8 cellular contexts compared by ENCODE assay signal in genomic region chr2:130336877-130337734, GRCh38. TPM values are rescaled to one million over a fixed set of nuclear protein-coding genes. Genes with fewer than 3 reads are reported as not detected.
DNase-seq lines count a peak whose midpoint lies in the region; ATAC-seq, FAIRE-seq and TF ChIP-seq lines count a peak whose summit lies in the region.

No MANE protein-coding gene starts in this region.

- peaks cover 0 to 4% of the 10 kb centered on the region in 2 experiments for H3K36me3 ChIP-seq in endothelial cell of umbilical vein (ENCODE audit: control insufficient read depth in 2 of 2, extremely low read depth in 1 of 2, insufficient read depth in 2 of 2, low read length in 2 of 2)

- in situ Hi-C loops in GM18951 (cut with MboI; ENCODE audit: low sequenced_read_pairs, unreplicated experiment) = loop anchor here (25.0 kb wide), 2 partner anchors 150 to 400 kb away; partner anchors contain the start of genes MZT2B, SMPD4 and TUBA3E

- peaks cover 6% of the 10 kb centered on the region for H3K27me3 Mint-ChIP-seq in activated CD4-positive, alpha-beta memory T cell treated with anti-CD3 and anti-CD28 coated beads, Interleukin-2, amount 10 ng/mL, durations not matched to agents 7 days and 5 days
- peaks cover 6 to 13% of the 10 kb centered on the region in 2 donors for H3K27me3 Mint-ChIP-seq in stimulated activated naive B cell treated with anti-CD40 and anti-IgM and Interleukin-4, amounts not matched to agents 10 μg/mL and 1 μg/mL and 100 μg/mL, for 72 hours

- DNase-seq in NCI-H2196 (lab: John Stamatoyannopoulos, UW; ENCODE audit: unreplicated experiment) (peak; percentile 49), endothelial cell of umbilical vein (ENCODE audit: low read depth, low spot score) (peak; percentile 91), medulla oblongata (ENCODE audit: extremely low spot score) (peak; percentile 15), NOMO-1 (lab: John Stamatoyannopoulos, UW; ENCODE audit: unreplicated experiment in 2 of 2) (no peak)
- peak; percentile 73 for DNase-seq in activated CD4-positive, alpha-beta memory T cell treated with anti-CD3 and anti-CD28 coated beads, Interleukin-2, amount 10 ng/mL, durations not matched to agents 7 days and 5 days
- DNase-seq in stimulated activated naive B cell treated with anti-CD40 and anti-IgM and Interleukin-4, amounts not matched to agents 10 μg/mL and 1 μg/mL and 100 μg/mL, for 72 hours = no peak

- dilution Hi-C loops in endothelial cell of umbilical vein (cut with MboI; ENCODE audit: extremely low pct_ligation_motif_present, low sequenced_read_pairs) = no loop called here

- H3K79me2 ChIP-seq in endothelial cell of umbilical vein (ENCODE audit: control insufficient read depth, insufficient read depth, low read length) = no peaks in the 10 kb centered on the region

- H3K9me3 ChIP-seq in endothelial cell of umbilical vein (replicated peaks; ENCODE audit: control insufficient read depth, insufficient read depth, low read length) = no peaks in the 10 kb centered on the region

- intact Hi-C loops in endothelial cell of umbilical vein (cut with micrococcal nuclease) = loop anchor here (1.0 to 10.0 kb wide), 3 partner anchors 92 to 1602 kb away; partner anchors contain the start of gene SMPD4

- TF ChIP-seq POLR2A in GM18951 (IDR thresholded peaks at IDR 0.05; ENCODE audit: extremely low read depth, insufficient read depth, insufficient read length) = peak; percentile 68
- peak; percentile 87 for TF ChIP-seq POLR2A in endothelial cell of umbilical vein (IDR thresholded peaks at IDR 0.05; ENCODE audit: low read depth, low read length)

- TF ChIP-seq CTCF in endothelial cell of umbilical vein (IDR thresholded peaks at IDR 0.05; ENCODE audit: extremely low read depth in 1 of 2, insufficient read depth in 1 of 2, low read depth in 1 of 2, low read length in 2 of 2) = no peak

- no peak overlapping the region for H3K9ac ChIP-seq in endothelial cell of umbilical vein (replicated peaks; ENCODE audit: extremely low read depth, insufficient read depth, low read length)

- H3K9me1 ChIP-seq in endothelial cell of umbilical vein (replicated peaks; ENCODE audit: control insufficient read depth, extremely low read depth, insufficient read depth, low read length) = no peaks in the 10 kb centered on the region

- H3K4me3 ChIP-seq in endothelial cell of umbilical vein (replicated peaks in 1 of 3; ENCODE audit: insufficient read depth in 1 of 3, low read depth in 1 of 3, low read length in 3 of 3) = peak overlapping the region; percentile 4 to 35 (median 29)

- peaks cover 31% of the 10 kb centered on the region for H3K36me3 Mint-ChIP-seq in activated CD4-positive, alpha-beta memory T cell treated with anti-CD3 and anti-CD28 coated beads, Interleukin-2, amount 10 ng/mL, durations not matched to agents 7 days and 5 days (ENCODE audit: low read depth)
- peaks cover 18 to 34% of the 10 kb centered on the region in 2 donors for H3K36me3 Mint-ChIP-seq in stimulated activated naive B cell treated with anti-CD40 and anti-IgM and Interleukin-4, amounts not matched to agents 10 μg/mL and 1 μg/mL and 100 μg/mL, for 72 hours

- H2AFZ ChIP-seq in endothelial cell of umbilical vein (ENCODE audit: low read depth, low read length) = peak overlapping the region; percentile 87

- no TSS peak for BruUV-seq in endothelial cell of umbilical vein (replicated peaks; lab: Mats Ljungman, UMichigan)

- H3K4me1 Mint-ChIP-seq in activated CD4-positive, alpha-beta memory T cell treated with anti-CD3 and anti-CD28 coated beads, Interleukin-2, amount 10 ng/mL, durations not matched to agents 7 days and 5 days = peaks cover 36% of the 10 kb centered on the region
- H3K4me1 Mint-ChIP-seq in stimulated activated naive B cell treated with anti-CD40 and anti-IgM and Interleukin-4, amounts not matched to agents 10 μg/mL and 1 μg/mL and 100 μg/mL, for 72 hours = peaks cover 18 to 25% of the 10 kb centered on the region in 2 donors

- H3K27me3 ChIP-seq in endothelial cell of umbilical vein (ENCODE audit: control insufficient read depth in 2 of 2, insufficient read depth in 2 of 2, low read length in 2 of 2) = peaks cover 3 to 4% of the 10 kb centered on the region in 2 experiments

- peak overlapping the region; percentile 68 for H3K4me2 ChIP-seq in endothelial cell of umbilical vein (ENCODE audit: insufficient read depth, low read length)

- H4K20me1 ChIP-seq in endothelial cell of umbilical vein (replicated peaks; ENCODE audit: control insufficient read depth, extremely low read depth, insufficient read depth, low read length) = no peaks in the 10 kb centered on the region

- no peak for ATAC-seq in stimulated activated naive B cell treated with anti-CD40 and anti-IgM and Interleukin-4, amounts not matched to agents 10 μg/mL and 1 μg/mL and 100 μg/mL, for 72 hours (replicated peaks)
- ATAC-seq in HG03469 (IDR thresholded peaks at IDR 0.05; ENCODE audit: unreplicated experiment) = no peak

- POLR2A ChIA-PET in activated CD4-positive, alpha-beta memory T cell treated with anti-CD3 and anti-CD28 coated beads, Interleukin-2, amount 10 ng/mL, durations not matched to agents 7 days and 5 days (lab: Charles Lee) = interaction anchor here (1.0 to 1.6 kb wide), 2 partner anchors 36 to 153 kb away, joined by 3 to 5 read pairs; no protein-coding TSS in a partner anchor
- POLR2A ChIA-PET in endothelial cell of umbilical vein (lab: Charles Lee) = interaction anchor here (0.7 kb wide), 3 partner anchors 8 to 10 kb away, joined by 5 to 8 read pairs (median 8); no protein-coding TSS in a partner anchor

- peak; percentile 89 for FAIRE-seq in endothelial cell of umbilical vein (lab: Jason Lieb, UNC)

- peaks cover 8% of the 10 kb centered on the region for H3K4me1 ChIP-seq in endothelial cell of umbilical vein (ENCODE audit: control insufficient read depth, extremely low read depth, insufficient read depth, low read length)

- H3K27ac ChIP-seq in endothelial cell of umbilical vein (ENCODE audit: insufficient read depth, low read depth, low read length) = no peak overlapping the region

- H3K9me3 Mint-ChIP-seq in activated CD4-positive, alpha-beta memory T cell treated with anti-CD3 and anti-CD28 coated beads, Interleukin-2, amount 10 ng/mL, durations not matched to agents 7 days and 5 days = no peaks in the 10 kb centered on the region
- no peaks in the 10 kb centered on the region for H3K9me3 Mint-ChIP-seq in stimulated activated naive B cell treated with anti-CD40 and anti-IgM and Interleukin-4, amounts not matched to agents 10 μg/mL and 1 μg/mL and 100 μg/mL, for 72 hours

- CTCF ChIA-PET in activated CD4-positive, alpha-beta memory T cell treated with anti-CD3 and anti-CD28 coated beads, Interleukin-2, amount 10 ng/mL, durations not matched to agents 7 days and 5 days (lab: Charles Lee) = interaction anchor here (0.6 to 1.0 kb wide), 4 partner anchors 19 to 401 kb away, joined by 3 read pairs; partner anchors contain the start of gene SMPD4
- CTCF ChIA-PET in endothelial cell of umbilical vein (lab: Charles Lee) = interaction anchor here (0.8 to 1.4 kb wide), 4 partner anchors 18 to 460 kb away, joined by 3 to 4 read pairs (median 4); partner anchors contain the start of genes PTPN18 and SMPD4

- H3K4me3 Mint-ChIP-seq in activated CD4-positive, alpha-beta memory T cell treated with anti-CD3 and anti-CD28 coated beads, Interleukin-2, amount 10 ng/mL, durations not matched to agents 7 days and 5 days = peak overlapping the region; percentile 35
- H3K4me3 Mint-ChIP-seq in stimulated activated naive B cell treated with anti-CD40 and anti-IgM and Interleukin-4, amounts not matched to agents 10 μg/mL and 1 μg/mL and 100 μg/mL, for 72 hours = peak overlapping the region in 1 of 2 donors; percentile 81

- peak overlapping the region; percentile 53 for H3K27ac Mint-ChIP-seq in activated CD4-positive, alpha-beta memory T cell treated with anti-CD3 and anti-CD28 coated beads, Interleukin-2, amount 10 ng/mL, durations not matched to agents 7 days and 5 days
- H3K27ac Mint-ChIP-seq in stimulated activated naive B cell treated with anti-CD40 and anti-IgM and Interleukin-4, amounts not matched to agents 10 μg/mL and 1 μg/mL and 100 μg/mL, for 72 hours = peak overlapping the region; percentile 97

TF ChIP-seq in endothelial cell of umbilical vein, 7 proteins besides CTCF, POLR2A, EP300 and RAD21 (continues in another document):
- TF ChIP-seq FOS (IDR thresholded peaks at IDR 0.05; ENCODE audit: borderline replicate concordance, insufficient read depth, low read length) (no peak), MYC (IDR thresholded peaks at IDR 0.05; ENCODE audit: low read depth, low read length) (no peak), MAX (IDR thresholded peaks at IDR 0.05; ENCODE audit: insufficient read depth, insufficient read length) (peak; percentile 75), POLR2AphosphoS5 (IDR thresholded peaks at IDR 0.05; ENCODE audit: insufficient read depth, low read depth, low read length) (peak; percentile 60), GATA2 (IDR thresholded peaks at IDR 0.05; ENCODE audit: insufficient read depth, insufficient read length, low read depth, low read length) (no peak)

RNA-seq across cellular contexts. Expression of gene IMP4, which starts 5.6 kb away (rescaled TPM):
- total RNA-seq in activated CD4-positive, alpha-beta memory T cell treated with anti-CD3 and anti-CD28 coated beads, Interleukin-2, amount 10 ng/mL, durations not matched to agents 7 days and 5 days = 10 to 100 TPM; 57.7 to 58.9 TPM
- total RNA-seq in endothelial cell of umbilical vein = 63.1 and 74.0 TPM in 2 replicates
- polyA plus RNA-seq in endothelial cell of umbilical vein = 149 and 177 TPM in 2 replicates
- polyA plus RNA-seq in endothelial cell of umbilical vein (2011; cell fraction: cytosol; rRNA removed) = 121 TPM in 2 replicates
- 146 and 150 TPM in 2 replicates for polyA plus RNA-seq in endothelial cell of umbilical vein (2011; cell fraction: nucleus; rRNA removed)
- 105 and 109 TPM in 2 replicates for polyA plus RNA-seq in endothelial cell of umbilical vein (2012)
- 55.9 and 60.7 TPM in 2 replicates for polyA minus RNA-seq in endothelial cell of umbilical vein
- polyA minus RNA-seq in endothelial cell of umbilical vein (2011; cell fraction: cytosol; rRNA and poly(A)+ RNA removed) = 64.2 TPM
- polyA minus RNA-seq in endothelial cell of umbilical vein (2011; cell fraction: nucleus; rRNA and poly(A)+ RNA removed) = 40.5 and 56.9 TPM in 2 replicates

RNA-seq across cellular contexts. Expression of gene PTPN18, which starts 18.8 kb away (rescaled TPM):
- 10 to 100 TPM; 98.0 to 98.6 TPM for total RNA-seq in activated CD4-positive, alpha-beta memory T cell treated with anti-CD3 and anti-CD28 coated beads, Interleukin-2, amount 10 ng/mL, durations not matched to agents 7 days and 5 days
- total RNA-seq in endothelial cell of umbilical vein = 31.5 and 39.6 TPM in 2 replicates
- 38.3 and 39.4 TPM in 2 replicates for polyA plus RNA-seq in endothelial cell of umbilical vein
- polyA plus RNA-seq in endothelial cell of umbilical vein (2011; cell fraction: cytosol; rRNA removed) = 34.5 and 37.2 TPM in 2 replicates
- polyA plus RNA-seq in endothelial cell of umbilical vein (2011; cell fraction: nucleus; rRNA removed) = 98.9 and 101 TPM in 2 replicates
- 24.1 and 25.1 TPM in 2 replicates for polyA plus RNA-seq in endothelial cell of umbilical vein (2012)
- 37.1 and 53.9 TPM in 2 replicates for polyA minus RNA-seq in endothelial cell of umbilical vein
- polyA minus RNA-seq in endothelial cell of umbilical vein (2011; cell fraction: cytosol; rRNA and poly(A)+ RNA removed) = 15.3 TPM
- polyA minus RNA-seq in endothelial cell of umbilical vein (2011; cell fraction: nucleus; rRNA and poly(A)+ RNA removed) = 34.6 and 42.5 TPM in 2 replicates

Comparison
In these comparisons a context has a peak if more than half of its experiments do, and no peak if none do; other contexts are left out.
1. DNase-seq: peak in NCI-H2196 (single experiment), activated CD4-positive, alpha-beta memory T cell treated with anti-CD3 and anti-CD28 coated beads, Interleukin-2, amount 10 ng/mL, durations not matched to agents 7 days and 5 days (single experiment), endothelial cell of umbilical vein (single experiment) and medulla oblongata (single experiment); none in stimulated activated naive B cell treated with anti-CD40 and anti-IgM and Interleukin-4, amounts not matched to agents 10 μg/mL and 1 μg/mL and 100 μg/mL, for 72 hours (single experiment) and NOMO-1 (0 of 2).